ENCODE assay signal across 27 cellular contexts in the genomic region with DNA sequence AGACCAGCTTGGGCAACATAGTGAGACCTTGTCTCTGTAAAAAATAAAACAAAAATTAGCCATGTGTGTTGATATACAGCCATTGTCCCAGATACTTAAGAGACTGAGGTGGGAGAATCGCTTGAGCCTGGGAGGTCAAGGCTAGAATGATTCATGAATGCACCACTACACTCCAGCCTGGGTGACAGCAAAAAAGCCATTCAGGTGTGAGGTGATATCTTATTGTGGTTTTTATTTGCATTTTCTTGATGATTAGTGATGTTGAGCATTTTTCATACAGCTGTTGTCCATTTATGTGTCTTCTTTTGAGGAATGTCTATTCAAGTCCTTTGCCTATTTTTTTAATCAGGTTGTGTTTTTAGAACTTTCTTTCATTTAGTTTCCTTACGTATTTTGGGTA.
"Had no signal": no experiment of that assay in that cellular context is flagged by ENCODE, and none has a peak within 500 bp of the region (broad histone marks: within the 10 kb centered on the region; RNA-seq: fewer than 3 reads in every experiment).

No MANE protein-coding gene starts in this region.

- H3K4me1 Mint-ChIP-seq: mesothelial cell of epicardium had no signal

- H3K4me2 ChIP-seq: smooth muscle cell had no signal

- H3K36me3 ChIP-seq: breast epithelium had no signal

- DNase-seq: activated CD4-positive, alpha-beta memory T cell treated with anti-CD3 and anti-CD28 coated beads, Interleukin-2, amount 10 ng/mL, durations not matched to agents 7 days and 5 days; activated CD4-positive, alpha-beta T cell treated with anti-CD3 and anti-CD28 coated beads, Interleukin-2, amount 10 ng/mL, durations not matched to agents 24 days and 14 days; activated effector memory CD4-positive, alpha-beta T cell treated with Interleukin-2 at 50 U/mL for 16 hours; activated naive CD4-positive, alpha-beta T cell treated with anti-CD3 and anti-CD28 coated beads for 36 hours; activated naive CD8-positive, alpha-beta T cell treated with anti-CD3 and anti-CD28 coated beads, Interleukin-2, amount 10 ng/mL, durations not matched to agents 7 days and 5 days; activated T-cell treated with anti-CD3 and anti-CD28 coated beads, Interleukin-2, amount 50 U/mL, for 72 hours; amniotic stem cell; effector memory CD4-positive, alpha-beta T cell; hippocampal formation; kidney glomerular epithelial cell; left ventricle myocardium inferior; mammary epithelial cell; natural killer cell; retina; sigmoid colon; stimulated activated CD4-positive, alpha-beta T cell treated with anti-CD3 and anti-CD28 coated beads, Interleukin-15, amount 100 ng/mL, for 24 hours; transverse colon had no signal

- H3K9me3 Mint-ChIP-seq: activated CD4-positive, alpha-beta memory T cell treated with anti-CD3 and anti-CD28 coated beads, Interleukin-2, amount 10 ng/mL, durations not matched to agents 7 days and 5 days; activated naive CD4-positive, alpha-beta T cell treated with anti-CD3 and anti-CD28 coated beads for 36 hours; activated T-cell treated with anti-CD3 and anti-CD28 coated beads, Interleukin-2, amount 50 U/mL, for 72 hours; central memory CD8-positive, alpha-beta T cell; natural killer cell; stimulated activated memory B cell treated with anti-CD40 and anti-IgM and Interleukin-4, amounts not matched to agents 10 μg/mL and 1 μg/mL and 100 μg/mL, for 72 hours had no signal

- H3K4me3 ChIP-seq: breast epithelium, esophagus muscularis mucosa, left ventricle myocardium inferior, sigmoid colon, smooth muscle cell, transverse colon had no signal

- H3K27me3 Mint-ChIP-seq: activated CD4-positive, alpha-beta memory T cell treated with anti-CD3 and anti-CD28 coated beads, Interleukin-2, amount 10 ng/mL, durations not matched to agents 7 days and 5 days; activated CD4-positive, alpha-beta T cell treated with anti-CD3 and anti-CD28 coated beads, Interleukin-2, amount 10 ng/mL, durations not matched to agents 24 days and 14 days; activated naive CD8-positive, alpha-beta T cell treated with anti-CD3 and anti-CD28 coated beads, Interleukin-2, amount 10 ng/mL, durations not matched to agents 7 days and 5 days; central memory CD8-positive, alpha-beta T cell; progenitor cell of endocrine pancreas; stimulated activated memory B cell treated with anti-CD40 and anti-IgM and Interleukin-4, amounts not matched to agents 10 μg/mL and 1 μg/mL and 100 μg/mL, for 72 hours had no signal

- H3K27ac ChIP-seq: breast epithelium, esophagus muscularis mucosa, left ventricle myocardium inferior, sigmoid colon, transverse colon had no signal

- H3K27ac Mint-ChIP-seq: activated CD4-positive, alpha-beta memory T cell treated with anti-CD3 and anti-CD28 coated beads, Interleukin-2, amount 10 ng/mL, durations not matched to agents 7 days and 5 days; activated CD4-positive, alpha-beta T cell treated with anti-CD3 and anti-CD28 coated beads, Interleukin-2, amount 10 ng/mL, durations not matched to agents 24 days and 14 days; activated naive CD4-positive, alpha-beta T cell treated with anti-CD3 and anti-CD28 coated beads for 36 hours; activated naive CD8-positive, alpha-beta T cell treated with anti-CD3 and anti-CD28 coated beads, Interleukin-2, amount 10 ng/mL, durations not matched to agents 7 days and 5 days; activated T-cell treated with anti-CD3 and anti-CD28 coated beads, Interleukin-2, amount 50 U/mL, for 72 hours; mesothelial cell of epicardium; natural killer cell; progenitor cell of endocrine pancreas; stimulated activated memory B cell treated with anti-CD40 and anti-IgM and Interleukin-4, amounts not matched to agents 10 μg/mL and 1 μg/mL and 100 μg/mL, for 72 hours had no signal

- H3K4me3 Mint-ChIP-seq: activated CD4-positive, alpha-beta memory T cell treated with anti-CD3 and anti-CD28 coated beads, Interleukin-2, amount 10 ng/mL, durations not matched to agents 7 days and 5 days; activated CD4-positive, alpha-beta T cell treated with anti-CD3 and anti-CD28 coated beads, Interleukin-2, amount 10 ng/mL, durations not matched to agents 24 days and 14 days; activated naive CD4-positive, alpha-beta T cell treated with anti-CD3 and anti-CD28 coated beads for 36 hours; activated naive CD8-positive, alpha-beta T cell treated with anti-CD3 and anti-CD28 coated beads, Interleukin-2, amount 10 ng/mL, durations not matched to agents 7 days and 5 days; activated T-cell treated with anti-CD3 and anti-CD28 coated beads, Interleukin-2, amount 50 U/mL, for 72 hours; central memory CD8-positive, alpha-beta T cell; mesothelial cell of epicardium; natural killer cell; stimulated activated memory B cell treated with anti-CD40 and anti-IgM and Interleukin-4, amounts not matched to agents 10 μg/mL and 1 μg/mL and 100 μg/mL, for 72 hours had no signal

- FAIRE-seq: frontal cortex, urothelium cell line had no signal

- H3K27me3 ChIP-seq: breast epithelium, esophagus muscularis mucosa, sigmoid colon, transverse colon had no signal

- ATAC-seq: activated CD4-positive, CD25-positive, alpha-beta regulatory T cell treated with anti-CD3 and anti-CD28 coated beads, Interleukin-2, amount 50 U/mL, for 24 hours; activated T-cell treated with anti-CD3 and anti-CD28 coated beads, Interleukin-2, amount 50 U/mL, for 72 hours; natural killer cell; stimulated activated memory B cell treated with anti-CD40 and anti-IgM and Interleukin-4, amounts not matched to agents 10 μg/mL and 1 μg/mL and 100 μg/mL, for 72 hours had no signal

- H3K4me1 ChIP-seq: breast epithelium, esophagus muscularis mucosa, left ventricle myocardium inferior, transverse colon had no signal

- H3K9me3 ChIP-seq: breast epithelium, sigmoid colon, transverse colon had no signal
